ENCODE assay signal across 19 cellular contexts in the genomic region with DNA sequence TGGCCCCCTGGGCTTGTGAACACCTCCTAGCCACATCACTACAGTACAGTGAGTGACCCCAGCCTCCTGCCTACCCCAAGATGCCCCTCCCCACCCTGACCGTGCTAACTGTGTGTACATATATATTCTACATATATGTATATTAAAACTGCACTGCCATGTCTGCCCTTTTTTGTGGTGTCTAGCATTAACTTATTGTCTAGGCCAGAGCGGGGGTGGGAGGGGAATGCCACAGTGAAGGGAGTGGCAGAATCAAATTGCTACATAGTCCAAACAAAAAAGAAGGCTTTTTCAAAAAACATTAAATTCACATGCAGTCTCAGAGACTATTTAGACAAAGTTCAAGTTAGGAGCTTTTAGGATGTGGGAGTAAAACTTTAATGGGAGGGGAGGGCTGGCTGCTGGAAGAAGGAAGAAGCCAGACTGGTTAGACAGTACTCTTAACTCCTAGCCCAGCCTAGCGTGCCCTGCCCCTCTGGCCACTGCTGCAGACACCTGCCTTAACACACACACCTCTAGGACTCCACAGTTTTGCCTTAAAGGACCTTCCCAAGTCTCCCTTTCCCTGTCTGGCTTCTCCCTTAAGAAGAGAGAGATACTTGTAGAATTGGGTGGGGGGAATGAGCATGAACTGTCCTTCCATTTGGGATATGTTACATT. TPM values are rescaled to one million over a fixed set of nuclear protein-coding genes. Genes with fewer than 3 reads are reported as not detected.
DNase-seq lines count a peak whose midpoint lies in the region; ATAC-seq and TF ChIP-seq lines count a peak whose summit lies in the region.
"Had no signal": no experiment of that assay in that cellular context is flagged by ENCODE, and none has a peak within 500 bp of the region (broad histone marks: within the 10 kb centered on the region; RNA-seq: fewer than 3 reads in every experiment).

No MANE protein-coding gene starts in this region.

- no peak overlapping the region for H3K4me3 ChIP-seq in CD8-positive, alpha-beta memory T cell (ENCODE audit: low read length)
- no peak overlapping the region for H3K4me3 ChIP-seq in PC-3 (ENCODE audit: low read length)
- H3K4me3 ChIP-seq: BLaER1 had no signal

- no peaks in the 10 kb centered on the region for H3K9me2 ChIP-seq in PC-3 (replicated peaks; ENCODE audit: low read length)

- no peak overlapping the region for H3K27ac ChIP-seq in CD8-positive, alpha-beta memory T cell (ENCODE audit: low read depth, low read length)
- H3K27ac ChIP-seq in PC-3 (ENCODE audit: low read length), result no peak overlapping the region
- H3K27ac ChIP-seq: BLaER1, HL-60 had no signal

- TF ChIP-seq CTCF in PC-3 (conservative IDR thresholded peaks at IDR 0.05; ENCODE audit: low read depth, low read length) (no peak), endothelial cell (IDR thresholded peaks at IDR 0.05; ENCODE audit: unreplicated experiment) (no peak), osteocyte (IDR thresholded peaks at IDR 0.05) (no peak)

- CTCF ChIA-PET in CD8-positive, alpha-beta memory T cell (lab: Charles Lee), result no interaction called here
- CTCF ChIA-PET in PC-3 (lab: Charles Lee), result no interaction called here

- peaks cover 0 to 63% (median 16%) of the 10 kb centered on the region in 3 donors for H3K36me3 Mint-ChIP-seq in CD8-positive, alpha-beta memory T cell
- peaks cover 72% of the 10 kb centered on the region for H3K36me3 Mint-ChIP-seq in endothelial cell (ENCODE audit: low read depth, unreplicated experiment)
- H3K36me3 Mint-ChIP-seq in osteocyte (ENCODE audit: unreplicated experiment), result peaks cover 56% of the 10 kb centered on the region

- no peak overlapping the region for H3K4me2 ChIP-seq in PC-3 (ENCODE audit: low read length)
- H3K4me2 ChIP-seq: BLaER1 had no signal

- no peaks in the 10 kb centered on the region for H3F3A ChIP-seq in PC-3 (ENCODE audit: low read length, unreplicated experiment)

- no peaks in the 10 kb centered on the region for H3K9me3 ChIP-seq in CD8-positive, alpha-beta memory T cell (ENCODE audit: low read length)
- no peaks in the 10 kb centered on the region for H3K9me3 ChIP-seq in PC-3 (ENCODE audit: low read length)
- H3K9me3 ChIP-seq: BLaER1 had no signal

- no peaks in the 10 kb centered on the region for H3K9me3 Mint-ChIP-seq in CD8-positive, alpha-beta memory T cell
- no peaks in the 10 kb centered on the region for H3K9me3 Mint-ChIP-seq in endothelial cell (ENCODE audit: unreplicated experiment)
- no peaks in the 10 kb centered on the region for H3K9me3 Mint-ChIP-seq in osteocyte (ENCODE audit: unreplicated experiment)
- H3K9me3 Mint-ChIP-seq: activated T-cell treated with anti-CD3 and anti-CD28 coated beads, Interleukin-2, amount 50 U/mL, for 72 hours had no signal

- POLR2A ChIA-PET in CD8-positive, alpha-beta memory T cell (lab: Charles Lee), result no interaction called here
- POLR2A ChIA-PET in PC-3 (lab: Charles Lee; ENCODE audit: unreplicated experiment), result no interaction called here

- BruUV-seq in PC-3 (replicated peaks; lab: Mats Ljungman, UMichigan), result TSS peak; percentile 34

- H3K27ac Mint-ChIP-seq in CD8-positive, alpha-beta memory T cell, result peak overlapping the region in 5 of 8 donors; percentile 23 to 86 (median 41)
- H3K27ac Mint-ChIP-seq in endothelial cell (ENCODE audit: unreplicated experiment), result peak overlapping the region; percentile 78
- H3K27ac Mint-ChIP-seq in osteocyte (ENCODE audit: unreplicated experiment), result no peak overlapping the region
- H3K27ac Mint-ChIP-seq: activated T-cell treated with anti-CD3 and anti-CD28 coated beads, Interleukin-2, amount 50 U/mL, for 72 hours had no signal

- no peaks in the 10 kb centered on the region for H3K27me3 Mint-ChIP-seq in CD8-positive, alpha-beta memory T cell
- H3K27me3 Mint-ChIP-seq in endothelial cell (ENCODE audit: unreplicated experiment), result peaks cover 13% of the 10 kb centered on the region
- H3K27me3 Mint-ChIP-seq in osteocyte (ENCODE audit: unreplicated experiment), result no peaks in the 10 kb centered on the region

- H3K4me3 Mint-ChIP-seq in CD8-positive, alpha-beta memory T cell, result no peak overlapping the region
- H3K4me3 Mint-ChIP-seq in endothelial cell (ENCODE audit: unreplicated experiment) (no peak overlapping the region), osteocyte (ENCODE audit: unreplicated experiment) (no peak overlapping the region)
- H3K4me3 Mint-ChIP-seq: activated T-cell treated with anti-CD3 and anti-CD28 coated beads, Interleukin-2, amount 50 U/mL, for 72 hours had no signal

- no peak overlapping the region for H3K9ac ChIP-seq in PC-3 (ENCODE audit: low read length)
- H3K9ac ChIP-seq: BLaER1 had no signal

- ATAC-seq in PC-3, result peak; percentile 25; the same call in 1 of the 2 replicates
- no peak for ATAC-seq in GM19351 (IDR thresholded peaks at IDR 0.05; ENCODE audit: unreplicated experiment)
- ATAC-seq: activated T-cell treated with anti-CD3 and anti-CD28 coated beads, Interleukin-2, amount 50 U/mL, for 72 hours had no signal

- no peak for DNase-seq in CD8-positive, alpha-beta memory T cell
- DNase-seq in PC-3 (no peak), endothelial cell (ENCODE audit: low spot score) (no peak), osteocyte (ENCODE audit: extremely low spot score, unreplicated experiment) (peak; percentile 42), activated gamma-delta T cell (lab: John Stamatoyannopoulos, UW) (no peak), NCI-H1105 (lab: John Stamatoyannopoulos, UW) (no peak)
- DNase-seq: activated T-cell treated with anti-CD3 and anti-CD28 coated beads, Interleukin-2, amount 50 U/mL, for 72 hours; aorta; dermis blood vessel endothelial cell; foreskin melanocyte; NCI-H187 treated with DMSO at 0.1 percent for 48 hours; NCI-H526 treated with DMSO at 0.1 percent for 48 hours had no signal

- intact Hi-C loops in PC-3 (cut with micrococcal nuclease), result no loop called here

- H2AFZ ChIP-seq in PC-3 (ENCODE audit: low read length), result no peak overlapping the region

- H3K79me2 ChIP-seq in PC-3 (ENCODE audit: low read length), result peaks cover 14% of the 10 kb centered on the region; the same call in 1 of the 2 replicates

- peaks cover 16% of the 10 kb centered on the region; the same call in 1 of the 2 replicates for H4K20me1 ChIP-seq in PC-3 (ENCODE audit: low read length)

- H3K4me1 Mint-ChIP-seq in CD8-positive, alpha-beta memory T cell, result peaks cover 5 to 12% (median 8%) of the 10 kb centered on the region in 3 donors
- H3K4me1 Mint-ChIP-seq in endothelial cell (ENCODE audit: unreplicated experiment) (peaks cover 86% of the 10 kb centered on the region), osteocyte (ENCODE audit: unreplicated experiment) (peaks cover 26% of the 10 kb centered on the region)

- no peaks in the 10 kb centered on the region for H3K27me3 ChIP-seq in CD8-positive, alpha-beta memory T cell (ENCODE audit: insufficient read depth, low read length, poor library complexity, severe bottlenecking)
- no peaks in the 10 kb centered on the region for H3K27me3 ChIP-seq in PC-3 (ENCODE audit: low read length)
- H3K27me3 ChIP-seq: BLaER1 had no signal

- H3K36me3 ChIP-seq in CD8-positive, alpha-beta memory T cell (ENCODE audit: insufficient read depth, low read length), result peaks cover 55% of the 10 kb centered on the region
- H3K36me3 ChIP-seq in PC-3 (ENCODE audit: low read depth, low read length), result peaks cover 82% of the 10 kb centered on the region

- no peaks in the 10 kb centered on the region for H3K4me1 ChIP-seq in CD8-positive, alpha-beta memory T cell (ENCODE audit: insufficient read depth, low read length)
- H3K4me1 ChIP-seq in PC-3 (ENCODE audit: insufficient read depth, low read length), result no peaks in the 10 kb centered on the region

RNA-seq across cellular contexts. Expression of gene PEA15, which starts 9.4 kb away (rescaled TPM):
- 10 to 100 TPM; 77.4 to 81.4 TPM for total RNA-seq in CD8-positive, alpha-beta memory T cell
- polyA plus RNA-seq in CD8-positive, alpha-beta memory T cell, result 9.1 TPM
- total RNA-seq in PC-3 (2014; rRNA removed) (90.3 and 128 TPM in 2 replicates), endothelial cell (ENCODE audit: unreplicated experiment) (593 TPM), osteocyte (195 and 197 TPM in 2 replicates)

RNA-seq across cellular contexts. Expression of gene CASQ1, which starts 24.2 kb away (rescaled TPM):
- total RNA-seq in CD8-positive, alpha-beta memory T cell, result not detected
- not detected for polyA plus RNA-seq in CD8-positive, alpha-beta memory T cell
- total RNA-seq in PC-3 (2014; rRNA removed) (0.12 TPM in 1 of 2 replicates, not detected in the other), endothelial cell (ENCODE audit: unreplicated experiment) (not detected), osteocyte (not detected in 2 replicates)
- total RNA-seq: activated T-cell treated with anti-CD3 and anti-CD28 coated beads, Interleukin-2, amount 50 U/mL, for 72 hours; Daoy; dermis blood vessel endothelial cell; LHCN-M2; RPMI7951; T-helper 1 cell treated with Interleukin-12 subunit alpha and Interleukin-12 subunit beta and Interleukin-4 antibody, amounts not matched to agents 30 ng/mL and 1 ng/mL, for 36 hours had no signal

RNA-seq across cellular contexts. Expression of gene DCAF8, which starts 47.7 kb away (rescaled TPM):
- 10 to 100 TPM; 95.6 to 97.0 TPM for total RNA-seq in CD8-positive, alpha-beta memory T cell
- 54.2 TPM for polyA plus RNA-seq in CD8-positive, alpha-beta memory T cell
- total RNA-seq in PC-3 (2014; rRNA removed), result 122 and 139 TPM in 2 replicates
- total RNA-seq in endothelial cell (ENCODE audit: unreplicated experiment), result 134 TPM
- total RNA-seq in osteocyte, result 152 and 163 TPM in 2 replicates
